ENCODE assay signal across 15 cellular contexts in the genomic region with DNA sequence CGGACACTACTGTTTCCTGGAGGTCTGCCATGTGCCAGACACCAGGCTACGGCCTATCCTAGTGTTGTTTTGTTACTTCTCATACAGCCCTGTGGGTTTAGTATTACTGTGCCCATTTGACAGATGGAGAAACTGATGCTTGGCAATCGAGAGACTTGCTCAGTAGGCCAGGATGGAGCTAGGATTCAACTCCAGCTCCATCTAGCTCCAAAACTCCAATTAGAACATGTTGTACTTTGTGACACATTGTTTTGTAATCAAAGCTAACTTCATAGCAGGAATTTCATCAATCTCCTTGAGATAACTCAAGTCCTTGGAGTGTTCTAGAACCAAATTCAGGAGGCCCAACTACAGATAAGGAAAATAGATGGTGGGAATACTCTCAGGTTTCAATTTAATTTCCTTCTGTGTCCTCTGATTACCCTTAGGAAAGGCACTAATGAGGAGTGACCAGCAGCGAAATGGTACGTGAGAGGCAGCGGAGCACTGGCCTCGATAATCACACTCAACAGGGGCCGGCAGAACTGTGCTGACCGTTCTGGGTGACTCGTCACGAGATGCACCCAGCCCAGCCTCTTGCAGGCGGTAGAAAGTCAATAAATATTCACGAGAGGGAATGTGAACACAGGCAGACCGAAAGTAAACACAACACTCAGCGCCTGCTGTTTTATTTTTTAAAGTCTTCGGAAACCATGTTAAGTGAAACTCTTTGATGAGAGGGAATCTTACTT.
DNase-seq lines count a peak whose midpoint lies in the region; ATAC-seq, FAIRE-seq and TF ChIP-seq lines count a peak whose summit lies in the region.
"Had no signal": no experiment of that assay in that cellular context is flagged by ENCODE, and none has a peak within 500 bp of the region (broad histone marks: within the 10 kb centered on the region; RNA-seq: fewer than 3 reads in every experiment).

No MANE protein-coding gene starts in this region.

- no peak overlapping the region for H3K9ac ChIP-seq in fibroblast of lung (ENCODE audit: insufficient read depth, low read length)
- H3K9ac ChIP-seq in neuronal stem cell (ENCODE audit: low read depth, low read length, poor library complexity) = no peak overlapping the region

- no peak for TF ChIP-seq POLR2A in GM12891 (IDR thresholded peaks at IDR 0.05; ENCODE audit: low read depth, low read length)

- no peak overlapping the region for H3K18ac ChIP-seq in neuronal stem cell (ENCODE audit: low read length)

- no peak overlapping the region for H3K23ac ChIP-seq in neuronal stem cell (ENCODE audit: low read depth, low read length, poor library complexity)

- peak; percentile 66 for DNase-seq in G401 (ENCODE audit: low spot score)
- peak; percentile 42 for DNase-seq in NCI-H774 (lab: John Stamatoyannopoulos, UW)
- no peak for DNase-seq in fibroblast of lung (ENCODE audit: low read depth in 2 of 2)
- no peak for DNase-seq in neuronal stem cell (ENCODE audit: low spot score)
- no peak for DNase-seq in GM12891 (ENCODE audit: insufficient read length, low spot score)
- no peak for DNase-seq in effector CD4-positive, alpha-beta T cell
- DNase-seq: activated CD8-positive, alpha-beta T cell treated with anti-CD3 and anti-CD28 coated beads for 36 hours; anterior cingulate cortex; BE2C; NCI-H2107; stimulated activated CD4-positive, alpha-beta T cell treated with anti-CD3 and anti-CD28 coated beads, Interleukin-12 subunit alpha, Interleukin-12 subunit beta, amount 100 ng/mL, for 4 hours; testis had no signal

- no peak overlapping the region for H2BK5ac ChIP-seq in neuronal stem cell (ENCODE audit: low read length)

- TF ChIP-seq CTCF in fibroblast of lung (conservative IDR thresholded peaks at IDR 0.05 in 1 of 2, IDR thresholded peaks at IDR 0.05 in 1 of 2; ENCODE audit: low read depth in 1 of 2, low read length in 2 of 2) = no peak

- no peaks in the 10 kb centered on the region for H3K79me2 ChIP-seq in fibroblast of lung (ENCODE audit: control insufficient read depth, insufficient read depth, low read length)

- no peak overlapping the region for H3K4ac ChIP-seq in neuronal stem cell (ENCODE audit: low read length)

- ATAC-seq in HG03342 (IDR thresholded peaks at IDR 0.05; ENCODE audit: unreplicated experiment) (no peak), GM19035 (IDR thresholded peaks at IDR 0.05; ENCODE audit: unreplicated experiment) (no peak)
- ATAC-seq: activated CD8-positive, alpha-beta T cell treated with anti-CD3 and anti-CD28 coated beads for 36 hours; SK-N-SH treated with all-trans-retinoic acid at 6 μM for 48 hours had no signal

- no peak overlapping the region for H2AFZ ChIP-seq in fibroblast of lung (ENCODE audit: low read length)
- peak overlapping the region; percentile 48 for H2AFZ ChIP-seq in neuronal stem cell (ENCODE audit: low read length)

- no peak overlapping the region for H2BK15ac ChIP-seq in neuronal stem cell (ENCODE audit: low read length)

- H3K27ac ChIP-seq in fibroblast of lung (ENCODE audit: insufficient read depth, low read length) (no peak overlapping the region), neuronal stem cell (replicated peaks; ENCODE audit: low read length) (no peak overlapping the region)
- H3K27ac ChIP-seq: testis had no signal

- WGBS in neuronal stem cell (ENCODE audit: extremely low coverage in 2 of 2, insufficient read length in 2 of 2, insufficient replicate concordance in 1 of 2), 2 donors = no CpG with 5 or more reads among the region's 16 CpGs

- H3K4me2 ChIP-seq in fibroblast of lung (ENCODE audit: extremely low read depth, insufficient read depth, low read length) = peak overlapping the region; percentile 54
- H3K4me2 ChIP-seq in neuronal stem cell (ENCODE audit: insufficient read depth, low read length, poor library complexity, severe bottlenecking) = no peak overlapping the region

- H4K8ac ChIP-seq in neuronal stem cell (ENCODE audit: low read depth, low read length) = no peak overlapping the region

- H2BK12ac ChIP-seq in neuronal stem cell (ENCODE audit: low read length) = no peak overlapping the region

- H4K91ac ChIP-seq in neuronal stem cell (ENCODE audit: low read depth, low read length, poor library complexity) = no peak overlapping the region

- H3K9me3 ChIP-seq in fibroblast of lung (ENCODE audit: control insufficient read depth, insufficient read depth, low read depth, low read length) = no peaks in the 10 kb centered on the region
- peaks cover 11 to 19% of the 10 kb centered on the region in 2 donors for H3K9me3 ChIP-seq in neuronal stem cell (replicated peaks in 1 of 2; ENCODE audit: control insufficient read depth in 2 of 2, insufficient read depth in 1 of 2, low read depth in 1 of 2, low read length in 2 of 2)
- H3K9me3 ChIP-seq: BE2C, testis had no signal

- in situ Hi-C loops in G401 (cut with HindIII; ENCODE audit: low sequenced_read_pairs) = no loop called here

- H3K79me1 ChIP-seq in neuronal stem cell (ENCODE audit: low read depth, low read length) = no peaks in the 10 kb centered on the region

- H3K4me1 ChIP-seq in fibroblast of lung (ENCODE audit: control insufficient read depth, extremely low read depth, insufficient read depth, low read length) = no peaks in the 10 kb centered on the region
- peaks cover 7 to 12% of the 10 kb centered on the region in 2 donors for H3K4me1 ChIP-seq in neuronal stem cell (ENCODE audit: control insufficient read depth in 2 of 2, insufficient read depth in 1 of 2, low read depth in 1 of 2, low read length in 2 of 2)
- H3K4me1 ChIP-seq: BE2C, testis had no signal

- H3K14ac ChIP-seq in neuronal stem cell (ENCODE audit: low read length) = no peak overlapping the region

- H3K4me3 ChIP-seq in fibroblast of lung (replicated peaks in 1 of 4; ENCODE audit: control extremely low read depth in 1 of 4, insufficient read depth in 1 of 4, low read depth in 3 of 4, low read length in 4 of 4) (no peak overlapping the region), neuronal stem cell (ENCODE audit: low read length in 2 of 2) (no peak overlapping the region)
- H3K4me3 ChIP-seq: testis had no signal

- no peak overlapping the region for H2AK5ac ChIP-seq in neuronal stem cell (ENCODE audit: low read depth, low read length)

- no peak overlapping the region for H2BK120ac ChIP-seq in neuronal stem cell (ENCODE audit: low read depth, low read length)

- FAIRE-seq in GM12891 (lab: Jason Lieb, UNC) = no peak

- H3K27me3 ChIP-seq in fibroblast of lung (ENCODE audit: control insufficient read depth, insufficient read depth, low read length) = no peaks in the 10 kb centered on the region
- H3K27me3 ChIP-seq in neuronal stem cell (ENCODE audit: control insufficient read depth in 3 of 3, insufficient read depth in 3 of 3, low read depth in 1 of 3, low read length in 3 of 3) = no peaks in the 10 kb centered on the region
- H3K27me3 ChIP-seq: testis had no signal

- H3K36me3 ChIP-seq in fibroblast of lung (ENCODE audit: control insufficient read depth, insufficient read depth, low read length) (no peaks in the 10 kb centered on the region), neuronal stem cell (replicated peaks in 1 of 2; ENCODE audit: control insufficient read depth in 2 of 2, insufficient read depth in 2 of 2, low read length in 2 of 2) (peaks cover 0 to 6% of the 10 kb centered on the region in 2 donors)
- H3K36me3 ChIP-seq: BE2C had no signal

- H4K20me1 ChIP-seq in fibroblast of lung (ENCODE audit: control insufficient read depth, extremely low read depth, insufficient read depth, low read length) = no peaks in the 10 kb centered on the region

TF ChIP-seq in GM12891, 5 proteins besides CTCF, POLR2A, EP300 and RAD21:
- TF ChIP-seq TAF1 (IDR thresholded peaks at IDR 0.05; ENCODE audit: low read depth, low read length) (no peak), PAX5 (IDR thresholded peaks at IDR 0.05; ENCODE audit: insufficient read depth, low read length, severe bottlenecking) (no peak), SPI1 (IDR thresholded peaks at IDR 0.05; ENCODE audit: low read depth, low read length) (no peak), POU2F2 (IDR thresholded peaks at IDR 0.05; ENCODE audit: low read depth, low read length) (no peak), POLR2AphosphoS5 (IDR thresholded peaks at IDR 0.05; ENCODE audit: low read depth, low read length) (no peak)

Comparison
In these comparisons a context has a peak if more than half of its experiments do, and no peak if none do; other contexts are left out.
1. DNase-seq: peak in G401 (single experiment) and NCI-H774 (single experiment); none in fibroblast of lung (0 of 2), neuronal stem cell (single experiment), GM12891 (single experiment) and effector CD4-positive, alpha-beta T cell (single experiment).